15 cellular contexts compared by ENCODE assay signal in the genomic region with DNA sequence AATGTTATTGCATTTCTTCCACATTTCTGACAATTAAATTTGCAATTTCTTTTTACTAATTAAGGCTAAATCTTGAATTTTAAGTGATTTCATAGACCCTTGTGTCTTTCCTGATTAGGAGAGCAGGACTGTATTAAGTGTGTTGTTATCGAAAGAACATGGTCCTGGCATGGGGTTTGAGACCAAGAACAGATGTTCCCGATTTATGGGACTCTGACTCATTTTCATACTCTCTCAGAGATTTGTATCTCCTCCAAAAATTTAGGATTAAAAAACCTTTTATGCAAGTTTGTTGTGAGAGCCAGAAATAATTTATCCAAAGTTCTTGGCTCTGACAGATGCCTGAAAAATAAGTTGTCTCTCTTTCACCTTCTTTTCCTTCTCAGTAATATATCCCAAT.
DNase-seq lines count a peak whose midpoint lies in the region; ATAC-seq and TF ChIP-seq lines count a peak whose summit lies in the region.
"Had no signal": no experiment of that assay in that cellular context is flagged by ENCODE, and none has a peak within 500 bp of the region (broad histone marks: within the 10 kb centered on the region; RNA-seq: fewer than 3 reads in every experiment).

No MANE protein-coding gene starts in this region.

- no peaks in the 10 kb centered on the region for H3K9me3 ChIP-seq in A673 (ENCODE audit: low read depth, low read length, poor library complexity, severe bottlenecking)
- H3K9me3 ChIP-seq: A549 had no signal

- TF ChIP-seq CTCF in A673 (conservative IDR thresholded peaks at IDR 0.05; ENCODE audit: low read depth, low read length) (no peak), fibroblast of villous mesenchyme (IDR thresholded peaks at IDR 0.05; ENCODE audit: insufficient read depth, low read depth, low read length) (no peak)

- H3K27me3 ChIP-seq in A673 (replicated peaks; ENCODE audit: insufficient read depth, low read depth, low read length, poor library complexity): no peaks in the 10 kb centered on the region

- peaks cover 8% of the 10 kb centered on the region for H3K4me1 ChIP-seq in A673 (ENCODE audit: insufficient read depth, low read length, poor library complexity, severe bottlenecking)
- H3K4me1 ChIP-seq: A549 had no signal

- no peak overlapping the region for H3K4me3 Mint-ChIP-seq in stimulated activated effector memory CD8-positive, alpha-beta T cell treated with anti-CD3 and anti-CD28 coated beads, Interleukin-12 subunit alpha, Interleukin-12 subunit beta, amount 100 ng/mL, for 72 hours
- no peak overlapping the region for H3K4me3 Mint-ChIP-seq in stimulated activated memory B cell treated with anti-CD40 and anti-IgM and Interleukin-4, amounts not matched to agents 10 μg/mL and 1 μg/mL and 100 μg/mL, for 72 hours
- H3K4me3 Mint-ChIP-seq: CD4-positive, CD25-positive, alpha-beta regulatory T cell; H9 had no signal

- no peaks in the 10 kb centered on the region for H3K27me3 Mint-ChIP-seq in stimulated activated memory B cell treated with anti-CD40 and anti-IgM and Interleukin-4, amounts not matched to agents 10 μg/mL and 1 μg/mL and 100 μg/mL, for 72 hours
- H3K27me3 Mint-ChIP-seq: CD4-positive, CD25-positive, alpha-beta regulatory T cell had no signal

- peaks cover 7% of the 10 kb centered on the region for H3K9me3 Mint-ChIP-seq in stimulated activated effector memory CD8-positive, alpha-beta T cell treated with anti-CD3 and anti-CD28 coated beads, Interleukin-12 subunit alpha, Interleukin-12 subunit beta, amount 100 ng/mL, for 72 hours
- peaks cover 5% of the 10 kb centered on the region for H3K9me3 Mint-ChIP-seq in stimulated activated memory B cell treated with anti-CD40 and anti-IgM and Interleukin-4, amounts not matched to agents 10 μg/mL and 1 μg/mL and 100 μg/mL, for 72 hours
- H3K9me3 Mint-ChIP-seq: H9 had no signal

- H3K4me3 ChIP-seq in A673 (ENCODE audit: low read depth, low read length, poor library complexity, severe bottlenecking) (no peak overlapping the region), fibroblast of villous mesenchyme (ENCODE audit: low read depth, low read length) (no peak overlapping the region)
- H3K4me3 ChIP-seq: A549 had no signal

- no TSS peak for BruUV-seq in A673 (replicated peaks; lab: Mats Ljungman, UMichigan)

- H3K4me1 Mint-ChIP-seq in stimulated activated effector memory CD8-positive, alpha-beta T cell treated with anti-CD3 and anti-CD28 coated beads, Interleukin-12 subunit alpha, Interleukin-12 subunit beta, amount 100 ng/mL, for 72 hours: no peaks in the 10 kb centered on the region
- no peaks in the 10 kb centered on the region for H3K4me1 Mint-ChIP-seq in stimulated activated memory B cell treated with anti-CD40 and anti-IgM and Interleukin-4, amounts not matched to agents 10 μg/mL and 1 μg/mL and 100 μg/mL, for 72 hours
- H3K4me1 Mint-ChIP-seq: CD4-positive, CD25-positive, alpha-beta regulatory T cell; H9 had no signal

- no peaks in the 10 kb centered on the region for H3K36me3 Mint-ChIP-seq in stimulated activated effector memory CD8-positive, alpha-beta T cell treated with anti-CD3 and anti-CD28 coated beads, Interleukin-12 subunit alpha, Interleukin-12 subunit beta, amount 100 ng/mL, for 72 hours
- H3K36me3 Mint-ChIP-seq in stimulated activated memory B cell treated with anti-CD40 and anti-IgM and Interleukin-4, amounts not matched to agents 10 μg/mL and 1 μg/mL and 100 μg/mL, for 72 hours: no peaks in the 10 kb centered on the region
- H3K36me3 Mint-ChIP-seq: CD4-positive, CD25-positive, alpha-beta regulatory T cell had no signal

- no peak overlapping the region for H3K27ac Mint-ChIP-seq in stimulated activated effector memory CD8-positive, alpha-beta T cell treated with anti-CD3 and anti-CD28 coated beads, Interleukin-12 subunit alpha, Interleukin-12 subunit beta, amount 100 ng/mL, for 72 hours
- no peak overlapping the region for H3K27ac Mint-ChIP-seq in stimulated activated memory B cell treated with anti-CD40 and anti-IgM and Interleukin-4, amounts not matched to agents 10 μg/mL and 1 μg/mL and 100 μg/mL, for 72 hours
- H3K27ac Mint-ChIP-seq: CD4-positive, CD25-positive, alpha-beta regulatory T cell; H9 had no signal

- H3K36me3 ChIP-seq in A673 (ENCODE audit: insufficient read depth, low read length, poor library complexity, severe bottlenecking): no peaks in the 10 kb centered on the region

- DNase-seq in A673 (ENCODE audit: low spot score) (peak; percentile 48), GM04503 (ENCODE audit: low read depth) (peak; percentile 7), amniotic stem cell (lab: John Stamatoyannopoulos, UW) (peak; percentile 9), fibroblast of villous mesenchyme (ENCODE audit: low read depth) (peak; percentile 17), NCI-H748 (lab: John Stamatoyannopoulos, UW; ENCODE audit: unreplicated experiment) (no peak)
- DNase-seq in stimulated activated effector memory CD8-positive, alpha-beta T cell treated with anti-CD3 and anti-CD28 coated beads, Interleukin-12 subunit alpha, Interleukin-12 subunit beta, amount 100 ng/mL, for 72 hours (ENCODE audit: low spot score in 2 of 2): no peak
- DNase-seq: Calu3; CD4-positive, CD25-positive, alpha-beta regulatory T cell; DMS79; H9; NCI-H187; NCI-H526 treated with DMSO at 0.1 percent for 48 hours; SHP77 had no signal

- CTCF ChIA-PET in A673 (lab: Charles Lee): no interaction called here

- POLR2A ChIA-PET in A673 (lab: Charles Lee; ENCODE audit: low non-redundant PET): no interaction called here

- H3K27ac ChIP-seq in A673 (ENCODE audit: low read depth, low read length, poor library complexity, severe bottlenecking): peak overlapping the region; percentile 14
- H3K27ac ChIP-seq: A549 had no signal

- ATAC-seq in stimulated activated effector memory CD8-positive, alpha-beta T cell treated with anti-CD3 and anti-CD28 coated beads, Interleukin-12 subunit alpha, Interleukin-12 subunit beta, amount 100 ng/mL, for 72 hours: no peak
- no peak for ATAC-seq in stimulated activated memory B cell treated with anti-CD40 and anti-IgM and Interleukin-4, amounts not matched to agents 10 μg/mL and 1 μg/mL and 100 μg/mL, for 72 hours
- ATAC-seq: A549 had no signal

- intact Hi-C loops in A673 (cut with micrococcal nuclease; ENCODE audit: unreplicated experiment): no loop called here

Comparison
In these comparisons a context has a peak if more than half of its experiments do, and no peak if none do; other contexts are left out.
1. DNase-seq: peak in A673 (single experiment), GM04503 (single experiment), amniotic stem cell (single experiment) and fibroblast of villous mesenchyme (single experiment); none in stimulated activated effector memory CD8-positive, alpha-beta T cell treated with anti-CD3 and anti-CD28 coated beads, Interleukin-12 subunit alpha, Interleukin-12 subunit beta, amount 100 ng/mL, for 72 hours (0 of 2) and NCI-H748 (single experiment).